ENCODE assay signal across 1 cellular context in genomic region chr22:23762866-23763578, GRCh38.
TF ChIP-seq lines count a peak whose summit lies in the region.

Gene C22orf15, plus strand, starts transcription at chr22:23762990. Its CDS starts 317 bp downstream, at chr22:23763307.

TF ChIP-seq in K562, 482 proteins besides CTCF, POLR2A, EP300 and RAD21 (continued from another document):
- TF ChIP-seq ZBTB2 (IDR thresholded peaks at IDR 0.05) (no peak), SAFB2 (IDR thresholded peaks at IDR 0.05; ENCODE audit: borderline replicate concordance, low read depth, low read length, severe bottlenecking) (no peak), U2AF2 (optimal IDR thresholded peaks at IDR 0.05; ENCODE audit: low read depth, low read length) (no peak), HLTF (IDR thresholded peaks at IDR 0.05) (no peak)
TF ChIP-seq in K562: peak in this region for 6.
